In genomic region chr17:60102632-60103047, GRCh38 we compare ENCODE assay signal across 8 cellular contexts. TPM values are rescaled to one million over a fixed set of nuclear protein-coding genes. Genes with fewer than 3 reads are reported as not detected.
DNase-seq lines count a peak whose midpoint lies in the region; ATAC-seq and TF ChIP-seq lines count a peak whose summit lies in the region.

No MANE protein-coding gene starts in this region.

- H3K36me3 ChIP-seq in BE2C (no peaks in the 10 kb centered on the region), esophagus squamous epithelium (no peaks in the 10 kb centered on the region)

- no peak for TF ChIP-seq POLR2A in esophagus squamous epithelium (IDR thresholded peaks at IDR 0.05)

- peak overlapping the region; percentile 25; the same call in 1 of the 2 replicates for H3K4me3 ChIP-seq in BE2C (ENCODE audit: low read depth, low read length)
- H3K4me3 ChIP-seq in esophagus squamous epithelium = peak overlapping the region in 3 of 4 donors; percentile 8 to 59 (median 32)
- no peak overlapping the region for H3K4me3 ChIP-seq in skeletal muscle cell (ENCODE audit: low read depth, low read length)

- no peak for TF ChIP-seq CTCF in BE2C (IDR thresholded peaks at IDR 0.05; ENCODE audit: low read depth, low read length)
- no peak for TF ChIP-seq CTCF in esophagus squamous epithelium (IDR thresholded peaks at IDR 0.05)

- H3K27me3 ChIP-seq in BE2C (no peaks in the 10 kb centered on the region), esophagus squamous epithelium (peaks cover 0 to 44% (median 0%) of the 10 kb centered on the region in 4 donors)

- H3K4me1 ChIP-seq in BE2C = no peaks in the 10 kb centered on the region
- peaks cover 0 to 12% (median 0%) of the 10 kb centered on the region in 3 donors for H3K4me1 ChIP-seq in esophagus squamous epithelium

- H3K27ac ChIP-seq in esophagus squamous epithelium = peak overlapping the region in 1 of 4 donors; percentile 18

- intact Hi-C loops in esophagus squamous epithelium (cut with DNase I) = no loop called here

- 0% methylated on average over 3 of the region's 19 CpGs; no CpG with 5 or more reads in 1 of the 2 donors for WGBS in esophagus squamous epithelium, 2 donors

- ATAC-seq in HG03039 (IDR thresholded peaks at IDR 0.05; ENCODE audit: unreplicated experiment) = peak; percentile 51

- no peaks in the 10 kb centered on the region for H3K9me3 ChIP-seq in BE2C
- no peaks in the 10 kb centered on the region for H3K9me3 ChIP-seq in esophagus squamous epithelium

- DNase-seq in BE2C (peak; percentile 16), esophagus squamous epithelium (lab: John Stamatoyannopoulos, UW) (no peak), skeletal muscle cell (ENCODE audit: low read depth) (peak; percentile 47), NCI-H1092 treated with DMSO at 0.1 percent for 48 hours (lab: John Stamatoyannopoulos, UW) (no peak), NCI-H187 treated with DMSO at 0.1 percent for 48 hours (lab: John Stamatoyannopoulos, UW) (no peak), kidney glomerular epithelial cell (lab: John Stamatoyannopoulos, UW) (no peak)
- DNase-seq in activated CD4-positive, CD25-positive, alpha-beta regulatory T cell treated with anti-CD3 and anti-CD28 coated beads, Interleukin-2, amount 50 U/mL, for 72 hours = peak; percentile 46

RNA-seq across cellular contexts. Expression of gene HEATR6, which starts 23.9 kb away (rescaled TPM):
- 19.5 TPM for polyA plus RNA-seq in BE2C (2012; ENCODE audit: insufficient read depth, insufficient read length, low read depth)
- 10 to 100 TPM in 2 of 4 donors, 1 to 10 TPM in 2; 5.8 to 14.8 (median 11.4) TPM for total RNA-seq in esophagus squamous epithelium

RNA-seq across cellular contexts. Expression of gene CA4, which starts 47.1 kb away (rescaled TPM):
- polyA plus RNA-seq in BE2C (2012; ENCODE audit: insufficient read depth, insufficient read length, low read depth) = 0.43 TPM
- 1 to 10 TPM in 2 of 4 donors, under 1 TPM in 1, not detected in 1; 0.45 to 1.3 (median 1.1) TPM for total RNA-seq in esophagus squamous epithelium

Comparison
In these comparisons a context has a peak if more than half of its experiments do, and no peak if none do; other contexts are left out.
1. DNase-seq: peak in BE2C (single experiment), activated CD4-positive, CD25-positive, alpha-beta regulatory T cell treated with anti-CD3 and anti-CD28 coated beads, Interleukin-2, amount 50 U/mL, for 72 hours (single experiment) and skeletal muscle cell (single experiment); none in esophagus squamous epithelium (single experiment), NCI-H1092 treated with DMSO at 0.1 percent for 48 hours (single experiment), NCI-H187 treated with DMSO at 0.1 percent for 48 hours (single experiment) and kidney glomerular epithelial cell (single experiment).